Comparison of ENCODE assay signal across 8 cellular contexts in the genomic region with DNA sequence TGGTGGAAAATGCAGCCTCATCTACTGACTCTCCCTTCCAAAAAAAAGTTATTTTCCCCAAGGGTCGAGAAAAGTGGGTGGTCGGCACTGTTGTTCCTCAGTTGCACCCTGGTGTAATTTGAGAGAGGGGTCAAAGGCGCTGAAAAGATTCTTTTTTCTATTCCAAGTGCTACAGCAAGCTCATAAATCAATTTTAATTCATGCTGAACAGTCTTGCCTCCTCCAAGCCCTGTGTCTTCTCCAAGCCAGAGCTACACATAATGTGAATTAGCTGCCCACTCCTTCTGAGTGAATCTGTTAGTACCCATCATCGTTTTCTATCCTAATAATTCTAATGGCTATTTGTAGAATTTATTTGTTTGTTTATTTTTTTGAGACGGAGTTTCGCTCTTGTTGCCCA. TPM values are rescaled to one million over a fixed set of nuclear protein-coding genes. Genes with fewer than 3 reads are reported as not detected.
DNase-seq lines count a peak whose midpoint lies in the region; ATAC-seq and TF ChIP-seq lines count a peak whose summit lies in the region.

No MANE protein-coding gene starts in this region.

- ATAC-seq in Panc1, result no peak
- ATAC-seq in psoas muscle, result no peak
- ATAC-seq in GM21786 (IDR thresholded peaks at IDR 0.05; ENCODE audit: unreplicated experiment), result no peak

- POLR2A ChIA-PET in Panc1 (lab: Charles Lee), result no interaction called here

- TF ChIP-seq CTCF in GM12875 (IDR thresholded peaks at IDR 0.05; ENCODE audit: borderline replicate concordance, insufficient read depth, low read depth, low read length), result no peak
- no peak for TF ChIP-seq CTCF in Panc1 (IDR thresholded peaks at IDR 0.05)
- no peak for TF ChIP-seq CTCF in epithelial cell of proximal tubule (conservative IDR thresholded peaks at IDR 0.05; ENCODE audit: low read depth, low read length)
- TF ChIP-seq CTCF in psoas muscle (IDR thresholded peaks at IDR 0.05), result no peak

- DNase-seq in Panc1 (ENCODE audit: low read depth, low spot score) (no peak), epithelial cell of proximal tubule (ENCODE audit: low read depth) (no peak), psoas muscle (no peak), G401 (ENCODE audit: low spot score) (no peak), activated gamma-delta T cell (lab: John Stamatoyannopoulos, UW) (no peak), COLO829 (ENCODE audit: low spot score) (no peak)

- in situ Hi-C loops in Panc1 (cut with HindIII; ENCODE audit: low pct_unique_long_range_greater_than_20kb, low sequenced_read_pairs), result no loop called here
- in situ Hi-C loops in G401 (cut with HindIII; ENCODE audit: low sequenced_read_pairs), result no loop called here

- H3K4me3 ChIP-seq in GM12875 (ENCODE audit: low read depth, low read length) (peak overlapping the region; percentile 54), Panc1 (ENCODE audit: low read depth in 2 of 2, low read length in 2 of 2) (peak overlapping the region; percentile 63 to 68), epithelial cell of proximal tubule (ENCODE audit: low read depth, low read length) (peak overlapping the region; percentile 84), psoas muscle (peak overlapping the region; percentile 88)

- H3K27me3 ChIP-seq in Panc1 (ENCODE audit: control insufficient read depth, insufficient read depth, low read length), result no peaks in the 10 kb centered on the region
- no peaks in the 10 kb centered on the region for H3K27me3 ChIP-seq in psoas muscle (ENCODE audit: insufficient read depth in 3 of 3, low read length in 2 of 3)

- peaks cover 6% of the 10 kb centered on the region; the same call in 1 of the 2 replicates for H3K4me1 ChIP-seq in Panc1 (ENCODE audit: control insufficient read depth, insufficient read depth, low read length)
- H3K4me1 ChIP-seq in psoas muscle, result peaks cover 4% of the 10 kb centered on the region

- no TSS peak for BruUV-seq in Panc1 (replicated peaks; lab: Mats Ljungman, UMichigan)

- H3K27ac ChIP-seq in Panc1 (ENCODE audit: low read length) (peak overlapping the region; percentile 78), psoas muscle (peak overlapping the region; percentile 83)

- intact Hi-C loops in Panc1 (cut with micrococcal nuclease; ENCODE audit: unreplicated experiment), result no loop called here
- intact Hi-C loops in psoas muscle (cut with DNase I), result no loop called here

- H3K9me3 ChIP-seq in Panc1 (ENCODE audit: control insufficient read depth, insufficient read depth, low read depth, low read length), result no peaks in the 10 kb centered on the region
- H3K9me3 ChIP-seq in psoas muscle, result no peaks in the 10 kb centered on the region

- CTCF ChIA-PET in Panc1 (lab: Charles Lee), result no interaction called here

- 38 to 53% (median 42%) methylated on average over 6 of the region's 6 CpGs for WGBS in psoas muscle, 3 donors

- H3K36me3 ChIP-seq in Panc1 (ENCODE audit: control insufficient read depth, insufficient read depth, low read length) (no peaks in the 10 kb centered on the region), psoas muscle (ENCODE audit: insufficient read depth in 1 of 2, low read depth in 1 of 2) (peaks cover 4 to 21% of the 10 kb centered on the region in 2 donors)

RNA-seq across cellular contexts. Expression of a gene that starts 0.8 kb away (rescaled TPM):
- 16.4 TPM for total RNA-seq in Panc1 (2021; ENCODE audit: unreplicated experiment)
- polyA plus RNA-seq in Panc1 (2012; ENCODE audit: insufficient read length), result 13.3 TPM
- total RNA-seq in epithelial cell of proximal tubule, result 18.5 and 31.0 TPM in 2 replicates
- 10 to 100 TPM in 1 of 4 donors, 1 to 10 TPM in 3; 4.9 to 12.7 (median 5.0) TPM for total RNA-seq in psoas muscle
- polyA plus RNA-seq in psoas muscle, result 10 to 100 TPM in 2 of 3 donors, 1 to 10 TPM in 1; 3.8 to 15.8 (median 10.1) TPM
- 66.5 and 75.0 TPM in 2 replicates for total RNA-seq in G401 (2014; rRNA removed; shearing (Covaris generic))

RNA-seq across cellular contexts. Expression of a gene that starts 19.2 kb away (rescaled TPM):
- total RNA-seq in Panc1 (2021; ENCODE audit: unreplicated experiment) (10.9 TPM), epithelial cell of proximal tubule (22.9 and 23.7 TPM in 2 replicates), psoas muscle (10 to 100 TPM; 23.3 to 27.2 (median 25.5) TPM)
- polyA plus RNA-seq in Panc1 (2012; ENCODE audit: insufficient read length), result 10.3 TPM
- 10 to 100 TPM; 26.7 to 36.6 (median 34.9) TPM for polyA plus RNA-seq in psoas muscle
- 20.3 and 42.3 TPM in 2 replicates for total RNA-seq in G401 (2014; rRNA removed; shearing (Covaris generic))
